In the genomic region with DNA sequence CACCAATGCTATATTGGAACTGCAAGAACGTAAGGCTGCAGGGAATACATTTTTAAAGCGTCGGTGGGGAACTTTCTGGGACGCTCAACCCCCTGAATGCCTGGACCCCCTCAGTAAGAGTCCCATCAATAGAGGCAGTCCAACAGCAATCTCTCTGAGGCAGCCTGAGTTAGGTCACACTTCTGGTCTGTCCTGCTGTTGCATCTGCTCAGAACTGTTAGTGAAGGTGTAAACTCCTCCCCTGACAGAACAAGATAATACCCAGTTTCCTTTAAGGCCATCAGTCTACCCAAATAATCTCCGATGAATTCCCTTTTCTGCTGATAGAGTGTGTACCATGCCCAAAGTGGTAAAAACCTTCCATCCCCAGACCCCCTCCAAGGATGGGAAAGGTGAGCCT, we compare ENCODE assay signal across 9 cellular contexts. TPM values are rescaled to one million over a fixed set of nuclear protein-coding genes. Genes with fewer than 3 reads are reported as not detected.
DNase-seq lines count a peak whose midpoint lies in the region; ATAC-seq, FAIRE-seq and TF ChIP-seq lines count a peak whose summit lies in the region.
"Had no signal": no experiment of that assay in that cellular context is flagged by ENCODE, and none has a peak within 500 bp of the region (broad histone marks: within the 10 kb centered on the region; RNA-seq: fewer than 3 reads in every experiment).

No MANE protein-coding gene starts in this region.

- no peak overlapping the region for H3K18ac ChIP-seq in H1 (ENCODE audit: extremely low read depth, low read length)
- H3K18ac ChIP-seq in neuronal stem cell (ENCODE audit: low read length): no peak overlapping the region

- no peak overlapping the region for H3K56ac ChIP-seq in H1 (replicated peaks; ENCODE audit: insufficient read length, low read depth, low read length)

- H3K14ac ChIP-seq in H1 (ENCODE audit: insufficient read length): no peak overlapping the region
- no peak overlapping the region for H3K14ac ChIP-seq in neuronal stem cell (ENCODE audit: low read length)

- H3K9me3 Mint-ChIP-seq in Calu3 (ENCODE audit: low read depth, unreplicated experiment): peaks cover 3% of the 10 kb centered on the region

- peaks cover 6% of the 10 kb centered on the region for H3K36me3 ChIP-seq in NT2/D1 (ENCODE audit: insufficient read depth, insufficient read length, low read length)
- H3K36me3 ChIP-seq in H1 (ENCODE audit: control insufficient read depth in 2 of 4, insufficient read depth in 4 of 4, low read length in 3 of 4): no peaks in the 10 kb centered on the region
- H3K36me3 ChIP-seq in neuronal stem cell (replicated peaks in 1 of 2; ENCODE audit: control insufficient read depth in 2 of 2, insufficient read depth in 2 of 2, low read length in 2 of 2): peaks cover 2 to 11% of the 10 kb centered on the region in 2 donors

- no peaks in the 10 kb centered on the region for H3K27me3 Mint-ChIP-seq in Calu3 (ENCODE audit: unreplicated experiment)

- H4K91ac ChIP-seq in H1 (replicated peaks; ENCODE audit: insufficient read length, low read length): no peak overlapping the region
- no peak overlapping the region for H4K91ac ChIP-seq in neuronal stem cell (ENCODE audit: low read depth, low read length, poor library complexity)

- peaks cover 5% of the 10 kb centered on the region; the same call in 1 of the 2 replicates for H3K23me2 ChIP-seq in H1 (ENCODE audit: low read depth, low read length)

- no peak overlapping the region for H4K5ac ChIP-seq in H1 (ENCODE audit: insufficient read length, low read depth, low read length)

- peaks cover 31% of the 10 kb centered on the region for H3K36me3 Mint-ChIP-seq in Calu3 (ENCODE audit: insufficient read depth, unreplicated experiment)

- H3K9me3 ChIP-seq in NT2/D1 (ENCODE audit: insufficient read depth, low read length): peaks cover 23% of the 10 kb centered on the region
- H3K9me3 ChIP-seq in H1 (ENCODE audit: insufficient read depth in 2 of 2, low read depth in 1 of 2, low read length in 1 of 2): peaks cover 0 to 9% of the 10 kb centered on the region in 2 experiments; a peak in 1 of 4 replicates
- H3K9me3 ChIP-seq in neuronal stem cell (replicated peaks in 1 of 2; ENCODE audit: control insufficient read depth in 2 of 2, insufficient read depth in 1 of 2, low read depth in 1 of 2, low read length in 2 of 2): peaks cover 5 to 16% of the 10 kb centered on the region in 2 donors

- no peak for TF ChIP-seq RAD21 in H1 (IDR thresholded peaks at IDR 0.05 in 1 of 2, conservative IDR thresholded peaks at IDR 0.05 in 1 of 2; ENCODE audit: low read depth in 2 of 2, low read length in 2 of 2)

- H3K79me1 ChIP-seq in H1 (ENCODE audit: low read depth, low read length): no peaks in the 10 kb centered on the region
- H3K79me1 ChIP-seq in neuronal stem cell (ENCODE audit: low read depth, low read length): no peaks in the 10 kb centered on the region

- no peaks in the 10 kb centered on the region for H4K20me1 ChIP-seq in H1 (replicated peaks in 1 of 2; ENCODE audit: control insufficient read depth in 1 of 2, insufficient read depth in 2 of 2, low read length in 2 of 2)

- no peak for ATAC-seq in GM19395 (IDR thresholded peaks at IDR 0.05; ENCODE audit: unreplicated experiment)

- no peaks in the 10 kb centered on the region for H3K4me1 ChIP-seq in NT2/D1 (ENCODE audit: insufficient read depth, insufficient read length)
- H3K4me1 ChIP-seq in H1 (replicated peaks in 1 of 4; ENCODE audit: control insufficient read depth in 3 of 4, insufficient read depth in 4 of 4, low read length in 3 of 4): peaks cover 0 to 5% (median 2%) of the 10 kb centered on the region in 4 experiments; a peak in 6 of 7 replicates
- peaks cover 0 to 2% of the 10 kb centered on the region in 2 donors for H3K4me1 ChIP-seq in neuronal stem cell (ENCODE audit: control insufficient read depth in 2 of 2, insufficient read depth in 1 of 2, low read depth in 1 of 2, low read length in 2 of 2)

- H2BK120ac ChIP-seq in H1 (replicated peaks; ENCODE audit: low read depth, low read length): no peak overlapping the region
- no peak overlapping the region for H2BK120ac ChIP-seq in neuronal stem cell (ENCODE audit: low read depth, low read length)

- peak overlapping the region; percentile 96 for H3K4me3 Mint-ChIP-seq in Calu3 (ENCODE audit: low read depth, unreplicated experiment)

- H3K23ac ChIP-seq in H1 (ENCODE audit: insufficient read length): no peak overlapping the region
- no peak overlapping the region for H3K23ac ChIP-seq in neuronal stem cell (ENCODE audit: low read depth, low read length, poor library complexity)

- no peak for FAIRE-seq in H1 (lab: Jason Lieb, UNC)

- H3K27ac Mint-ChIP-seq in Calu3 (ENCODE audit: unreplicated experiment): no peak overlapping the region

- intact Hi-C loops in Calu3 (cut with micrococcal nuclease; ENCODE audit: unreplicated experiment): no loop called here

- H4K8ac ChIP-seq in H1 (ENCODE audit: extremely low read depth, insufficient read depth, low read length) (no peak overlapping the region), neuronal stem cell (ENCODE audit: low read depth, low read length) (no peak overlapping the region)

- H3K79me2 ChIP-seq in H1 (ENCODE audit: control insufficient read depth in 1 of 2, insufficient read depth in 2 of 2, low read length in 2 of 2): peaks cover 3 to 34% of the 10 kb centered on the region in 2 experiments

- no peak for TF ChIP-seq POLR2A in H1 (IDR thresholded peaks at IDR 0.05; ENCODE audit: control extremely low read depth in 1 of 2, low read depth in 2 of 2, low read length in 2 of 2)

- H3K4me1 Mint-ChIP-seq in Calu3 (ENCODE audit: low read depth, unreplicated experiment): peaks cover 16% of the 10 kb centered on the region

- no peak overlapping the region for H2BK15ac ChIP-seq in H1 (ENCODE audit: low read length)
- H2BK15ac ChIP-seq in neuronal stem cell (ENCODE audit: low read length): no peak overlapping the region

- DNase-seq in Calu3 (no peak), NT2/D1 (ENCODE audit: low read depth, low spot score) (no peak), H1 (ENCODE audit: low read depth in 1 of 2, low spot score in 2 of 2) (no peak), neuronal stem cell (ENCODE audit: low spot score) (no peak), pons (ENCODE audit: low spot score) (no peak), CD1c-positive myeloid dendritic cell (ENCODE audit: extremely low spot score) (no peak), DMS114 treated with DMSO at 0.1 percent for 48 hours (lab: John Stamatoyannopoulos, UW; ENCODE audit: unreplicated experiment) (no peak)
- DNase-seq: Kasumi-1 had no signal

- H2BK5ac ChIP-seq in H1 (ENCODE audit: low read depth, low read length): no peak overlapping the region
- no peak overlapping the region for H2BK5ac ChIP-seq in neuronal stem cell (ENCODE audit: low read length)

- no peak overlapping the region for H2BK20ac ChIP-seq in H1 (ENCODE audit: low read length)

- H2AFZ ChIP-seq in H1 (ENCODE audit: low read length) (no peak overlapping the region), neuronal stem cell (ENCODE audit: low read length) (peak overlapping the region; percentile 92)

- TF ChIP-seq CTCF in Calu3 (IDR thresholded peaks at IDR 0.05; ENCODE audit: unreplicated experiment) (no peak), H1 (IDR thresholded peaks at IDR 0.05; ENCODE audit: control extremely low read depth in 1 of 3, insufficient read depth in 1 of 3, low read depth in 1 of 3, low read length in 3 of 3) (no peak)

- H2AK5ac ChIP-seq in H1 (ENCODE audit: low read depth, low read length) (0 out of 2 replicates have a peak overlapping the region, but pooled peaks have one; percentile 53), neuronal stem cell (ENCODE audit: low read depth, low read length) (no peak overlapping the region)

- TF ChIP-seq EP300 in H1 (IDR thresholded peaks at IDR 0.05; ENCODE audit: borderline replicate concordance in 1 of 2, low read depth in 2 of 2, low read length in 2 of 2): no peak

- 83% methylated on average over 5 of the region's 5 CpGs; no CpG with 5 or more reads in 1 of the 2 experiments for WGBS in H1 (ENCODE audit: extremely low coverage in 1 of 2, insufficient coverage in 1 of 2, insufficient read length in 1 of 2, insufficient replicate concordance in 2 of 2, low coverage in 1 of 2, low lambda C conversion rate in 2 of 2, missing lambda C conversion rate in 1 of 2), 2 experiments
- no CpG with 5 or more reads among the region's 5 CpGs for WGBS in neuronal stem cell (ENCODE audit: extremely low coverage in 2 of 2, insufficient read length in 2 of 2, insufficient replicate concordance in 1 of 2), 2 donors

- H3K4ac ChIP-seq in H1 (replicated peaks; ENCODE audit: insufficient read length, low read depth, low read length): no peak overlapping the region
- H3K4ac ChIP-seq in neuronal stem cell (ENCODE audit: low read length): no peak overlapping the region

- CTCF ChIA-PET in Calu3 (lab: Charles Lee) (interaction anchor here (0.6 kb wide), 1 partner anchor 69 kb away, joined by 3 read pairs; no protein-coding TSS in a partner anchor), H1 (lab: Charles Lee; ENCODE audit: partially characterized antibody) (interaction anchor here (0.6 kb wide), 1 partner anchor 184 kb away, joined by 3 read pairs; no protein-coding TSS in a partner anchor)

- POLR2A ChIA-PET in H1 (lab: Charles Lee; ENCODE audit: partially characterized antibody): no interaction called here

- H2BK12ac ChIP-seq in H1 (ENCODE audit: low read depth, low read length): no peak overlapping the region
- no peak overlapping the region for H2BK12ac ChIP-seq in neuronal stem cell (ENCODE audit: low read length)

- no TSS peak for BruUV-seq in Calu3 (replicated peaks; lab: Mats Ljungman, UMichigan)

- H3K9ac ChIP-seq in NT2/D1 (ENCODE audit: insufficient read length, low read depth) (peak overlapping the region; percentile 67), H1 (replicated peaks in 1 of 4; ENCODE audit: extremely low read depth in 1 of 4, low read depth in 3 of 4, low read length in 3 of 4) (no peak overlapping the region; a peak in 1 of 7 replicates), neuronal stem cell (ENCODE audit: low read depth, low read length, poor library complexity) (no peak overlapping the region)

- H3K27me3 ChIP-seq in NT2/D1 (ENCODE audit: insufficient read depth, insufficient read length) (no peaks in the 10 kb centered on the region), H1 (replicated peaks in 1 of 4; ENCODE audit: control insufficient read depth in 3 of 4, extremely low read depth in 1 of 4, insufficient read depth in 3 of 4, low read length in 3 of 4) (no peaks in the 10 kb centered on the region), neuronal stem cell (ENCODE audit: control insufficient read depth in 3 of 3, insufficient read depth in 3 of 3, low read depth in 1 of 3, low read length in 3 of 3) (no peaks in the 10 kb centered on the region)

- H3K4me3 ChIP-seq in NT2/D1 (ENCODE audit: insufficient read length, low read depth) (peak overlapping the region; percentile 52), H1 (ENCODE audit: extremely low read depth in 1 of 4, insufficient read depth in 2 of 4, low read depth in 3 of 4, low read length in 4 of 4) (peak overlapping the region in 2 of 4 experiments; percentile 72 to 99; a peak in 3 of 8 replicates), neuronal stem cell (ENCODE audit: low read length in 2 of 2) (peak overlapping the region in 1 of 2 donors; percentile 95)

- H3K27ac ChIP-seq in H1 (ENCODE audit: low read depth, low read length) (no peak overlapping the region), neuronal stem cell (replicated peaks; ENCODE audit: low read length) (no peak overlapping the region)

- H3K4me2 ChIP-seq in H1 (ENCODE audit: insufficient read depth in 1 of 2, low read depth in 2 of 2, low read length in 2 of 2): peak overlapping the region; percentile 71 to 72
- H3K4me2 ChIP-seq in neuronal stem cell (ENCODE audit: insufficient read depth, low read length, poor library complexity, severe bottlenecking): peak overlapping the region; percentile 11

RNA-seq across cellular contexts. Expression of a gene that starts 1.1 kb away (rescaled TPM):
- 19.4 and 21.2 TPM in 2 replicates for total RNA-seq in Calu3 (2022)
- total RNA-seq in H1 (2021; fragmentation: NEBNext Ultra II Directional; extraction: Animal tissue kit (Norgen Biotek cat#: 25700)): 18.7 and 21.2 TPM in 2 replicates
- 2.6 and 3.6 TPM in 2 replicates for polyA plus RNA-seq in H1 (2011; rRNA removed)
- polyA plus RNA-seq in H1 (2011; cell fraction: cytosol; rRNA removed): 6.2 TPM
- polyA plus RNA-seq in H1 (2011; cell fraction: nucleus; rRNA removed): 3.5 TPM
- 8.4 to 13.3 TPM (median 10.1 TPM) in 4 replicates for polyA plus RNA-seq in H1 (2012, experiment 1 of 2)
- 1.1 TPM for polyA plus RNA-seq in H1 (2012, experiment 2 of 2)
- polyA plus RNA-seq in H1 (2013, experiment 1 of 2): 9.0 TPM
- polyA plus RNA-seq in H1 (2013, experiment 2 of 2): 9.7 TPM
- polyA minus RNA-seq in H1 (2011; rRNA and poly(A)+ RNA removed): 8.6 and 12.4 TPM in 2 replicates
- 9.0 TPM for polyA minus RNA-seq in H1 (2011; cell fraction: cytosol; rRNA and poly(A)+ RNA removed)
- polyA minus RNA-seq in H1 (2011; cell fraction: nucleus; rRNA and poly(A)+ RNA removed): 22.1 TPM
- polyA plus RNA-seq in neuronal stem cell (2013, experiment 1 of 2): 14.2 TPM
- 14.7 TPM for polyA plus RNA-seq in neuronal stem cell (2013, experiment 2 of 2)
